ENCODE assay signal across 8 cellular contexts in genomic region chr1:67561704-67562113, GRCh38.
A peak's percentile ranks its signal among the peaks of the same experiment; 100 is the strongest.
DNase-seq lines count a peak whose midpoint lies in the region; ATAC-seq lines count a peak whose summit lies in the region.

No MANE protein-coding gene starts in this region.

- ATAC-seq in GM18873 (IDR thresholded peaks at IDR 0.05; ENCODE audit: low FRiP score, unreplicated experiment) = peak; percentile 82
- ATAC-seq in HG03108 (IDR thresholded peaks at IDR 0.05; ENCODE audit: unreplicated experiment) = peak; percentile 86

- DNase-seq in AG08396 (ENCODE audit: low spot score) (peak; percentile 66), NCI-H2196 treated with DMSO at 0.1 percent for 48 hours (lab: John Stamatoyannopoulos, UW; ENCODE audit: unreplicated experiment) (peak; percentile 94), cerebellar cortex (ENCODE audit: low spot score) (peak; percentile 62), left kidney (ENCODE audit: low read depth, low spot score) (peak; percentile 95)
- peak; percentile 69 for DNase-seq in activated CD4-positive, CD25-positive, alpha-beta regulatory T cell treated with anti-CD3 and anti-CD28 coated beads, Interleukin-2, amount 50 U/mL, for 16 hours (ENCODE audit: low read depth, low spot score)
- DNase-seq in stimulated activated CD4-positive, alpha-beta T cell treated with anti-CD3 and anti-CD28 coated beads, Interleukin-4, amount 100 ng/mL, for 24 hours = peak; percentile 91

Comparison
In these comparisons a context has a peak if more than half of its experiments do, and no peak if none do; other contexts are left out.
1. Peak in every context shown above with its lines: DNase-seq and ATAC-seq.